14 cellular contexts compared by ENCODE assay signal in the genomic region with DNA sequence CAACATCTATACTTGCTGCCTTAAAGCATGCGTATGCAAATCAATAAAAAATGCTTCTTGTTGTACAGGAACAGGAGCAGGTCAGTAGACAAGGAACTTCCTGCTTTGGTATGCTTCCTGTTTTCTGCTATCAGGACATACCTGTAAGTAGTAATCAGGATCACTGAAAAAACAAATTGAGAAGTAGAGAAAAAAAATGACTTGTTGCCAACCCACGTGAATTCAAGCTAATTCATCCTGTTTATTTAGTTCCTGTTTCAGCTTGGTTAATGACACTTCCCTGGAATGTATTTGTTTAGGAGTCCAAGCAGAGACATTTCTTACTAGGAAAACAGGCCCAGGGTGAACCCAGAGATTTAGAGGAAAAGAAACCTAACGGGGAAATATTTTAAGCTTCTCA.
DNase-seq lines count a peak whose midpoint lies in the region; ATAC-seq and TF ChIP-seq lines count a peak whose summit lies in the region.
"Had no signal": no experiment of that assay in that cellular context is flagged by ENCODE, and none has a peak within 500 bp of the region (broad histone marks: within the 10 kb centered on the region; RNA-seq: fewer than 3 reads in every experiment).

No MANE protein-coding gene starts in this region.

- 31 to 50% methylated on average over 3 of the region's 3 CpGs for WGBS in transverse colon (ENCODE audit: low coverage in 1 of 2), 2 donors

- DNase-seq in NCI-H2029 (lab: John Stamatoyannopoulos, UW): peak; percentile 68
- DNase-seq in colonic mucosa: no peak
- DNase-seq in lower lobe of right lung: no peak
- DNase-seq in transverse colon: no peak
- DNase-seq in GM10266 (ENCODE audit: extremely low spot score): no peak
- DNase-seq in activated naive CD4-positive, alpha-beta T cell (lab: John Stamatoyannopoulos, UW): no peak
- DNase-seq in NCI-H1092 (lab: John Stamatoyannopoulos, UW): no peak
- DNase-seq: activated CD4-positive, CD25-positive, alpha-beta regulatory T cell treated with anti-CD3 and anti-CD28 coated beads, Interleukin-2, amount 50 U/mL, for 72 hours; DMS79; dorsolateral prefrontal cortex; stimulated activated CD4-positive, alpha-beta T cell treated with anti-CD3 and anti-CD28 coated beads, Interleukin-2, amount 100 ng/mL, for 48 hours; stomach had no signal

- in situ Hi-C loops in transverse colon (cut with MboI; ENCODE audit: low pct_ligation_motif_present in 1 of 4, low pct_unique_long_range_greater_than_20kb in 1 of 4, low sequenced_read_pairs in 3 of 4): loop anchor here in 2 of 4 donors (25.0 kb wide), 3 partner anchors 154 to 621 kb away; no protein-coding TSS in a partner anchor

- H3K27ac ChIP-seq in colonic mucosa: peak overlapping the region; percentile 50
- peak overlapping the region; percentile 57 for H3K27ac ChIP-seq in lower lobe of right lung
- H3K27ac ChIP-seq in transverse colon: peak overlapping the region; percentile 49 to 61 (median 58)
- H3K27ac ChIP-seq: neural progenitor cell had no signal

- H3K9me3 ChIP-seq in colonic mucosa (no peaks in the 10 kb centered on the region), lower lobe of right lung (no peaks in the 10 kb centered on the region), transverse colon (no peaks in the 10 kb centered on the region)

- TF ChIP-seq CTCF in colonic mucosa (IDR thresholded peaks at IDR 0.05) (no peak), lower lobe of right lung (IDR thresholded peaks at IDR 0.05) (no peak), transverse colon (IDR thresholded peaks at IDR 0.05) (no peak), GM10266 (IDR thresholded peaks at IDR 0.05; ENCODE audit: control insufficient read depth, insufficient read depth, low read depth, missing control alignments) (no peak)

- no peak for TF ChIP-seq EP300 in transverse colon (IDR thresholded peaks at IDR 0.05; ENCODE audit: low read depth)

- H3K4me3 ChIP-seq in colonic mucosa: no peak overlapping the region
- no peak overlapping the region for H3K4me3 ChIP-seq in lower lobe of right lung
- H3K4me3 ChIP-seq in transverse colon: no peak overlapping the region
- H3K4me3 ChIP-seq: dorsolateral prefrontal cortex, neural progenitor cell, stomach had no signal

- H3K36me3 ChIP-seq in colonic mucosa: no peaks in the 10 kb centered on the region
- H3K36me3 ChIP-seq in lower lobe of right lung: no peaks in the 10 kb centered on the region
- peaks cover 0 to 3% (median 0%) of the 10 kb centered on the region in 4 donors for H3K36me3 ChIP-seq in transverse colon

- TF ChIP-seq POLR2A in transverse colon (IDR thresholded peaks at IDR 0.05): no peak

- intact Hi-C loops in colonic mucosa (cut with DNase I) (no loop called here), lower lobe of right lung (cut with DNase I) (no loop called here), transverse colon (cut with DNase I; ENCODE audit: low total_unique reads) (no loop called here)

- H3K9ac ChIP-seq in colonic mucosa (ENCODE audit: low read depth in 2 of 2, low read length in 2 of 2): no peak overlapping the region
- H3K9ac ChIP-seq: neural progenitor cell had no signal

- H3K27me3 ChIP-seq in colonic mucosa (no peaks in the 10 kb centered on the region), lower lobe of right lung (ENCODE audit: low read depth) (no peaks in the 10 kb centered on the region), transverse colon (no peaks in the 10 kb centered on the region)
- H3K27me3 ChIP-seq: neural progenitor cell, stomach had no signal

- ATAC-seq in lower lobe of right lung: peak; percentile 41 to 63
- ATAC-seq: activated T-helper 17 cell treated with anti-CD3 and anti-CD28 coated beads, Interleukin-2, amount 50 U/mL, for 72 hours had no signal

- H3K4me1 ChIP-seq in colonic mucosa (peaks cover 3% of the 10 kb centered on the region), lower lobe of right lung (peaks cover 19% of the 10 kb centered on the region), transverse colon (peaks cover 0 to 38% (median 7%) of the 10 kb centered on the region in 4 donors)
- H3K4me1 ChIP-seq: neural progenitor cell had no signal
